In genomic region chr10:101770331-101771215, GRCh38 we compare ENCODE assay signal across 23 cellular contexts. TPM values are rescaled to one million over a fixed set of nuclear protein-coding genes. Genes with fewer than 3 reads are reported as not detected.
DNase-seq lines count a peak whose midpoint lies in the region; ATAC-seq and TF ChIP-seq lines count a peak whose summit lies in the region.
"Had no signal": no experiment of that assay in that cellular context is flagged by ENCODE, and none has a peak within 500 bp of the region (broad histone marks: within the 10 kb centered on the region; RNA-seq: fewer than 3 reads in every experiment).

No MANE protein-coding gene starts in this region.

- H3K4me1 ChIP-seq in SK-N-SH (ENCODE audit: control insufficient read depth in 1 of 2, insufficient read depth in 2 of 2, low read depth in 1 of 2, low read length in 1 of 2) (no peaks in the 10 kb centered on the region), SJCRH30 (peaks cover 70% of the 10 kb centered on the region), neuronal stem cell (ENCODE audit: control insufficient read depth in 2 of 2, insufficient read depth in 1 of 2, low read depth in 1 of 2, low read length in 2 of 2) (peaks cover 0 to 38% of the 10 kb centered on the region in 2 donors), upper lobe of right lung (peaks cover 6% of the 10 kb centered on the region)
- H3K4me1 ChIP-seq: BLaER1, HAP-1 had no signal

- H4K20me1 ChIP-seq in SK-N-SH (ENCODE audit: insufficient read depth) = no peaks in the 10 kb centered on the region

- H3K79me1 ChIP-seq in neuronal stem cell (ENCODE audit: low read depth, low read length) = peaks cover 8% of the 10 kb centered on the region

- H3K9ac ChIP-seq in SK-N-SH (no peak overlapping the region), neuronal stem cell (ENCODE audit: low read depth, low read length, poor library complexity) (no peak overlapping the region)
- H3K9ac ChIP-seq: BLaER1, GM23248 had no signal

- no peak overlapping the region for H3K4me3 ChIP-seq in SK-N-SH (ENCODE audit: low read depth in 2 of 2, low read length in 1 of 2)
- H3K4me3 ChIP-seq in SJCRH30 = peak overlapping the region; percentile 29
- H3K4me3 ChIP-seq in neuronal stem cell (ENCODE audit: low read length in 2 of 2) = no peak overlapping the region
- no peak overlapping the region for H3K4me3 ChIP-seq in upper lobe of right lung
- H3K4me3 ChIP-seq: BLaER1, GM23248, HAP-1 had no signal

- TF ChIP-seq EP300 in SK-N-SH (IDR thresholded peaks at IDR 0.05; ENCODE audit: borderline replicate concordance in 1 of 2, low read depth in 1 of 2, low read length in 1 of 2) = no peak

- H4K8ac ChIP-seq in neuronal stem cell (ENCODE audit: low read depth, low read length) = peak overlapping the region; percentile 31

- no peak overlapping the region for H3K4me2 ChIP-seq in SK-N-SH
- no peak overlapping the region for H3K4me2 ChIP-seq in neuronal stem cell (ENCODE audit: insufficient read depth, low read length, poor library complexity, severe bottlenecking)
- H3K4me2 ChIP-seq: BLaER1 had no signal

- peak; percentile 27 for DNase-seq in SK-N-SH
- peak; percentile 99 to 100 for DNase-seq in SJCRH30
- no peak for DNase-seq in neuronal stem cell (ENCODE audit: low spot score)
- peak; percentile 63 for DNase-seq in upper lobe of right lung
- no peak for DNase-seq in activated effector memory CD4-positive, alpha-beta T cell treated with anti-CD3 and anti-CD28 coated beads, Interleukin-2, amount 50 U/mL, for 16 hours
- DNase-seq: ACHN; CD4-positive, CD25-positive, alpha-beta regulatory T cell; GM23248; KBM-7; NCI-H1105 treated with DMSO at 0.1 percent for 48 hours; NCI-H146; NCI-H2029 treated with DMSO at 0.1 percent for 48 hours; NCI-H446 treated with DMSO at 0.1 percent for 48 hours; NCI-H526 treated with DMSO at 0.1 percent for 48 hours had no signal

- H3K18ac ChIP-seq in neuronal stem cell (ENCODE audit: low read length) = peak overlapping the region; percentile 29

- no peak overlapping the region for H4K91ac ChIP-seq in neuronal stem cell (ENCODE audit: low read depth, low read length, poor library complexity)

- intact Hi-C loops in upper lobe of right lung (cut with DNase I) = no loop called here

- H3K4ac ChIP-seq in neuronal stem cell (ENCODE audit: low read length) = peak overlapping the region; percentile 20

- peak overlapping the region; percentile 20 for H2AK5ac ChIP-seq in neuronal stem cell (ENCODE audit: low read depth, low read length)

- H3K14ac ChIP-seq in neuronal stem cell (ENCODE audit: low read length) = no peak overlapping the region

- TF ChIP-seq CTCF in SK-N-SH (IDR thresholded peaks at IDR 0.05) (no peak), upper lobe of right lung (IDR thresholded peaks at IDR 0.05) (no peak)

- H3K27me3 ChIP-seq in SK-N-SH (ENCODE audit: insufficient read depth) = no peaks in the 10 kb centered on the region
- no peaks in the 10 kb centered on the region for H3K27me3 ChIP-seq in SJCRH30
- peaks cover 0 to 100% (median 17%) of the 10 kb centered on the region in 3 experiments for H3K27me3 ChIP-seq in neuronal stem cell (ENCODE audit: control insufficient read depth in 3 of 3, insufficient read depth in 3 of 3, low read depth in 1 of 3, low read length in 3 of 3)
- H3K27me3 ChIP-seq in upper lobe of right lung = peaks cover 63% of the 10 kb centered on the region

- H2AFZ ChIP-seq in SK-N-SH (ENCODE audit: low read depth) (no peak overlapping the region), neuronal stem cell (ENCODE audit: low read length) (no peak overlapping the region)
- H2AFZ ChIP-seq: GM23248 had no signal

- TF ChIP-seq RAD21 in SK-N-SH (IDR thresholded peaks at IDR 0.05; ENCODE audit: low read length) = no peak

- H3K36me3 ChIP-seq in SK-N-SH (replicated peaks in 1 of 2; ENCODE audit: control insufficient read depth in 1 of 2, insufficient read depth in 2 of 2, low read length in 1 of 2) = no peaks in the 10 kb centered on the region
- H3K36me3 ChIP-seq in SJCRH30 = peaks cover 42% of the 10 kb centered on the region
- H3K36me3 ChIP-seq in neuronal stem cell (replicated peaks in 1 of 2; ENCODE audit: control insufficient read depth in 2 of 2, insufficient read depth in 2 of 2, low read length in 2 of 2) = peaks cover 0 to 2% of the 10 kb centered on the region in 2 donors
- no peaks in the 10 kb centered on the region for H3K36me3 ChIP-seq in upper lobe of right lung
- H3K36me3 ChIP-seq: BLaER1, HAP-1 had no signal

- no peaks in the 10 kb centered on the region for H3F3A ChIP-seq in SK-N-SH (replicated peaks; ENCODE audit: insufficient read depth)

- POLR2A ChIA-PET in SK-N-SH (lab: Yijun Ruan, JAX) = no interaction called here

- no peak overlapping the region for H3K23ac ChIP-seq in neuronal stem cell (ENCODE audit: low read depth, low read length, poor library complexity)

- H2BK15ac ChIP-seq in neuronal stem cell (ENCODE audit: low read length) = peak overlapping the region; percentile 32

- H3K9me3 ChIP-seq in SK-N-SH (no peaks in the 10 kb centered on the region), SJCRH30 (replicated peaks) (no peaks in the 10 kb centered on the region), neuronal stem cell (replicated peaks in 1 of 2; ENCODE audit: control insufficient read depth in 2 of 2, insufficient read depth in 1 of 2, low read depth in 1 of 2, low read length in 2 of 2) (no peaks in the 10 kb centered on the region), upper lobe of right lung (no peaks in the 10 kb centered on the region)
- H3K9me3 ChIP-seq: BLaER1, HAP-1 had no signal

- no peak overlapping the region for H2BK5ac ChIP-seq in neuronal stem cell (ENCODE audit: low read length)

- H3K27ac ChIP-seq in SK-N-SH (ENCODE audit: low read depth in 2 of 2, low read length in 1 of 2) (no peak overlapping the region), SJCRH30 (peak overlapping the region; percentile 100), neuronal stem cell (replicated peaks; ENCODE audit: low read length) (no peak overlapping the region), upper lobe of right lung (no peak overlapping the region)
- H3K27ac ChIP-seq: 22Rv1, BLaER1, GM23248 had no signal

- H2BK120ac ChIP-seq in neuronal stem cell (ENCODE audit: low read depth, low read length) = peak overlapping the region; percentile 68

- no peak overlapping the region for H2BK12ac ChIP-seq in neuronal stem cell (ENCODE audit: low read length)

- WGBS in SK-N-SH (ENCODE audit: low lambda C conversion rate) = 80% methylated on average over 13 of the region's 41 CpGs
- WGBS in neuronal stem cell (ENCODE audit: extremely low coverage in 2 of 2, insufficient read length in 2 of 2, insufficient replicate concordance in 1 of 2), 2 donors = no CpG with 5 or more reads among the region's 41 CpGs

- no peaks in the 10 kb centered on the region for H3K79me2 ChIP-seq in SK-N-SH (ENCODE audit: insufficient read depth)

- no peaks in the 10 kb centered on the region for H3K9me2 ChIP-seq in SK-N-SH

- CTCF ChIA-PET in SK-N-SH (lab: Yijun Ruan, JAX) = interaction anchor here (1.4 to 4.0 kb wide), 3 partner anchors 11 to 168 kb away, joined by 3 to 35 read pairs (median 6); partner anchors contain the start of gene NPM3

- ATAC-seq in SK-N-SH treated with all-trans-retinoic acid at 6 μM for 48 hours (no peak), upper lobe of right lung (no peak), HG03139 (IDR thresholded peaks at IDR 0.05; ENCODE audit: unreplicated experiment) (no peak), GM18498 (IDR thresholded peaks at IDR 0.05; ENCODE audit: unreplicated experiment) (no peak)
- ATAC-seq: Panc1 had no signal

TF ChIP-seq in SK-N-SH, 30 proteins besides CTCF, POLR2A, EP300 and RAD21:
- no peak for TF ChIP-seq FOXJ3 (CRISPR knock-in tag; IDR thresholded peaks at IDR 0.05)
- TF ChIP-seq SMC3 (IDR thresholded peaks at IDR 0.05; ENCODE audit: low read depth, low read length) = no peak

TF ChIP-seq in SK-N-SH treated with all-trans-retinoic acid at 6 μM for 48 hours, 23 proteins besides CTCF, POLR2A, EP300 and RAD21:
- TF ChIP-seq TCF4 (CRISPR knock-in tag; IDR thresholded peaks at IDR 0.05; ENCODE audit: borderline replicate concordance) = no peak
- TF ChIP-seq ARNTL (CRISPR knock-in tag; IDR thresholded peaks at IDR 0.05; ENCODE audit: borderline replicate concordance, low read depth) = no peak
- TF ChIP-seq RARB (CRISPR knock-in tag; IDR thresholded peaks at IDR 0.05) = no peak
- no peak for TF ChIP-seq ZNF565 (CRISPR knock-in tag; conservative IDR thresholded peaks at IDR 0.05; ENCODE audit: low read depth)
- TF ChIP-seq, protein P1, sequence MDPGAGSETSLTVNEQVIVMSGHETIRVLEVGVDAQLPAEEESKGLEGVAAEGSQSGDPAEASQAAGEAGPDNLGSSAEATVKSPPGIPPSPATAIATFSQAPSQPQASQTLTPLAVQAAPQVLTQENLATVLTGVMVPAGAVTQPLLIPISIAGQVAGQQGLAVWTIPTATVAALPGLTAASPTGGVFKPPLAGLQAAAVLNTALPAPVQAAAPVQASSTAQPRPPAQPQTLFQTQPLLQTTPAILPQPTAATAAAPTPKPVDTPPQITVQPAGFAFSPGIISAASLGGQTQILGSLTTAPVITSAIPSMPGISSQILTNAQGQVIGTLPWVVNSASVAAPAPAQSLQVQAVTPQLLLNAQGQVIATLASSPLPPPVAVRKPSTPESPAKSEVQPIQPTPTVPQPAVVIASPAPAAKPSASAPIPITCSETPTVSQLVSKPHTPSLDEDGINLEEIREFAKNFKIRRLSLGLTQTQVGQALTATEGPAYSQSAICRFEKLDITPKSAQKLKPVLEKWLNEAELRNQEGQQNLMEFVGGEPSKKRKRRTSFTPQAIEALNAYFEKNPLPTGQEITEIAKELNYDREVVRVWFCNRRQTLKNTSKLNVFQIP (CRISPR knock-in tag; IDR thresholded peaks at IDR 0.05; ENCODE audit: borderline replicate concordance, low read depth) = no peak

RNA-seq across cellular contexts. Expression of gene FGF8, which starts 5.3 kb away (rescaled TPM):
- 0.34 TPM in 1 of 2 replicates, not detected in the other for polyA plus RNA-seq in SK-N-SH (2012; rRNA removed)
- polyA plus RNA-seq in SK-N-SH (2012; cell fraction: cytosol; rRNA removed) = 0.06 TPM in 1 of 2 replicates, not detected in the other
- polyA plus RNA-seq in SK-N-SH (2012; cell fraction: nucleus; rRNA removed) = 1.1 and 1.8 TPM in 2 replicates
- 115 and 123 TPM in 2 replicates for total RNA-seq in SJCRH30 (2014; rRNA removed; shearing (Covaris generic))
- polyA plus RNA-seq in neuronal stem cell (2013, experiment 1 of 2) = 91.9 TPM
- 86.1 TPM for polyA plus RNA-seq in neuronal stem cell (2013, experiment 2 of 2)
- 1.2 TPM for total RNA-seq in upper lobe of right lung
- total RNA-seq: CD4-positive, CD25-positive, alpha-beta regulatory T cell; GM23248; LHCN-M2; MCF 10A had no signal
- polyA plus RNA-seq: CD4-positive, CD25-positive, alpha-beta regulatory T cell; GM23248 had no signal

RNA-seq across cellular contexts. Expression of gene NPM3, which starts 12.7 kb away (rescaled TPM):
- polyA plus RNA-seq in SK-N-SH (2012; rRNA removed) = 89.3 and 105 TPM in 2 replicates
- 71.2 and 96.6 TPM in 2 replicates for polyA plus RNA-seq in SK-N-SH (2012; cell fraction: cytosol; rRNA removed)
- polyA plus RNA-seq in SK-N-SH (2012; cell fraction: nucleus; rRNA removed) = 43.9 and 55.4 TPM in 2 replicates
- total RNA-seq in SJCRH30 (2014; rRNA removed; shearing (Covaris generic)) = 238 and 287 TPM in 2 replicates
- 105 TPM for polyA plus RNA-seq in neuronal stem cell (2013, experiment 1 of 2)
- 108 TPM for polyA plus RNA-seq in neuronal stem cell (2013, experiment 2 of 2)
- total RNA-seq in upper lobe of right lung = 18.0 TPM

RNA-seq across cellular contexts. Expression of gene OGA, which starts 47.7 kb away (rescaled TPM):
- 24.8 and 36.6 TPM in 2 replicates for polyA plus RNA-seq in SK-N-SH (2012; rRNA removed)
- polyA plus RNA-seq in SK-N-SH (2012; cell fraction: cytosol; rRNA removed) = 23.2 and 28.1 TPM in 2 replicates
- polyA plus RNA-seq in SK-N-SH (2012; cell fraction: nucleus; rRNA removed) = 70.8 and 133 TPM in 2 replicates
- total RNA-seq in SJCRH30 (2014; rRNA removed; shearing (Covaris generic)) = 110 and 132 TPM in 2 replicates
- 74.9 TPM for polyA plus RNA-seq in neuronal stem cell (2013, experiment 1 of 2)
- 76.0 TPM for polyA plus RNA-seq in neuronal stem cell (2013, experiment 2 of 2)
- 91.6 TPM for total RNA-seq in upper lobe of right lung

Comparison
In these comparisons a context has a peak if more than half of its experiments do, and no peak if none do; other contexts are left out.
1. DNase-seq: peak in SK-N-SH (single experiment), SJCRH30 (2 of 2) and upper lobe of right lung (single experiment); none in neuronal stem cell (single experiment) and activated effector memory CD4-positive, alpha-beta T cell treated with anti-CD3 and anti-CD28 coated beads, Interleukin-2, amount 50 U/mL, for 16 hours (single experiment).
2. RNA of gene FGF8, which starts 5.3 kb away (total RNA-seq): 115 to 123 TPM in SJCRH30; 1.2 TPM in upper lobe of right lung (single experiment); every median in the first group is over 10 times any median in the second.
3. RNA of gene NPM3, which starts 12.7 kb away (total RNA-seq): 238 to 287 TPM in SJCRH30; 18.0 TPM in upper lobe of right lung (single experiment); every median in the first group is over 10 times any median in the second.